In the genomic region with DNA sequence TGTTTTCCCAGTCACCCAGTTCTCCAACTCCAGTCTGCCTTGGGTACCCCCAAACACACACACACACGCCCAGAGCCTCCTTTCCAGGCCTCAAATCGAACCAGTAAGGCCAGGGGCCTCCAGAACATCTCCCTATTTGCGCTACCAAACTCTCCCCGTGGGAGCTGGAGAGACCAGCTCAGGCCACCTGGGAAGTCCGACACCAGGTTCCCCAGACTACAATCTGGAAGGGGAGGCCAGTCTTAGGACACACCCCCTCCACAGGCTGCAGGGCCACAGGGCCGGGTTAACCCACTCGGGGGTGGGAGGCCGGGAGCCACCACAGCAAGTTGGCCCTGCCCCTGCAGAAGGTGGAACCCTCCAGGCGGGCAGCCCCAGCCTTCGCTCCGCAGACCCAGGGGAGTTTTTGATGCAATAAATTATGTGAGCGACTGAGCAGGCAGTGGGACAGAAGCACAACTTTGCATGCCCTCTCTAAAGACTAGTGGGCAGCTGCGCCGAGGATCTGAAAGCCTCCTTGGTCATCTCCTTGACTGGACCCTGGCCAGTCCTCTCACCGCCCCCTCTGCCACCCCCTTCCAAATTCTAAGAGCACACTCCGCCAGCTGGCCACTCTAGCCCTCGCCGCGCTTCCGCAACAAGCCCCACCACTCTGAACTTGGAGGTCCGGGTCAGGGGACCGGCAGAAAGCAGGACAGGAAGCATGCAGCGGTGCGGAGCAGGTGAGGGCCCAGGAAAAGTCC, we compare ENCODE assay signal across 1 cellular context.
TF ChIP-seq lines count a peak whose summit lies in the region.

No MANE protein-coding gene starts in this region.

TF ChIP-seq in IMR-90, 13 proteins besides CTCF, POLR2A, EP300 and RAD21:
- TF ChIP-seq SMC3 (IDR thresholded peaks at IDR 0.05; ENCODE audit: low read depth, low read length) = no peak
- TF ChIP-seq MAFK (IDR thresholded peaks at IDR 0.05; ENCODE audit: low read depth, low read length) = no peak
- no peak for TF ChIP-seq FOS (IDR thresholded peaks at IDR 0.05; ENCODE audit: low read depth, low read length)
- no peak for TF ChIP-seq BHLHE40 (IDR thresholded peaks at IDR 0.05; ENCODE audit: low read depth, low read length)
- TF ChIP-seq, protein P1, sequence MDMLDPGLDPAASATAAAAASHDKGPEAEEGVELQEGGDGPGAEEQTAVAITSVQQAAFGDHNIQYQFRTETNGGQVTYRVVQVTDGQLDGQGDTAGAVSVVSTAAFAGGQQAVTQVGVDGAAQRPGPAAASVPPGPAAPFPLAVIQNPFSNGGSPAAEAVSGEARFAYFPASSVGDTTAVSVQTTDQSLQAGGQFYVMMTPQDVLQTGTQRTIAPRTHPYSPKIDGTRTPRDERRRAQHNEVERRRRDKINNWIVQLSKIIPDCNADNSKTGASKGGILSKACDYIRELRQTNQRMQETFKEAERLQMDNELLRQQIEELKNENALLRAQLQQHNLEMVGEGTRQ (IDR thresholded peaks at IDR 0.05; ENCODE audit: low read depth, low read length) = no peak
- TF ChIP-seq, protein P2, sequence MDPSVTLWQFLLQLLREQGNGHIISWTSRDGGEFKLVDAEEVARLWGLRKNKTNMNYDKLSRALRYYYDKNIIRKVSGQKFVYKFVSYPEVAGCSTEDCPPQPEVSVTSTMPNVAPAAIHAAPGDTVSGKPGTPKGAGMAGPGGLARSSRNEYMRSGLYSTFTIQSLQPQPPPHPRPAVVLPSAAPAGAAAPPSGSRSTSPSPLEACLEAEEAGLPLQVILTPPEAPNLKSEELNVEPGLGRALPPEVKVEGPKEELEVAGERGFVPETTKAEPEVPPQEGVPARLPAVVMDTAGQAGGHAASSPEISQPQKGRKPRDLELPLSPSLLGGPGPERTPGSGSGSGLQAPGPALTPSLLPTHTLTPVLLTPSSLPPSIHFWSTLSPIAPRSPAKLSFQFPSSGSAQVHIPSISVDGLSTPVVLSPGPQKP (IDR thresholded peaks at IDR 0.05; ENCODE audit: borderline replicate concordance, low read depth, low read length) = no peak
- TF ChIP-seq CEBPB (IDR thresholded peaks at IDR 0.05; ENCODE audit: low read depth, low read length) = no peak
- no peak for TF ChIP-seq CHD1 (IDR thresholded peaks at IDR 0.05; ENCODE audit: low read depth, low read length)
- no peak for TF ChIP-seq NFE2L2 (IDR thresholded peaks at IDR 0.05; ENCODE audit: low read depth, low read length)
- no peak for TF ChIP-seq MXI1 (IDR thresholded peaks at IDR 0.05; ENCODE audit: borderline replicate concordance, low read depth, low read length)
- TF ChIP-seq RCOR1 (IDR thresholded peaks at IDR 0.05; ENCODE audit: insufficient replicate concordance, low read length) = no peak
- TF ChIP-seq RFX5 (IDR thresholded peaks at IDR 0.05; ENCODE audit: low read depth, low read length) = no peak
- TF ChIP-seq MAZ (IDR thresholded peaks at IDR 0.05; ENCODE audit: borderline replicate concordance, low read depth, low read length) = no peak
